In genomic region chr13:95527955-95528354, GRCh38 we compare ENCODE assay signal across 4 cellular contexts. TPM values are rescaled to one million over a fixed set of nuclear protein-coding genes. Genes with fewer than 3 reads are reported as not detected.
"Had no signal": no experiment of that assay in that cellular context is flagged by ENCODE, and none has a peak within 500 bp of the region (broad histone marks: within the 10 kb centered on the region; RNA-seq: fewer than 3 reads in every experiment).

No MANE protein-coding gene starts in this region.

- ATAC-seq: GM12878 had no signal

- DNase-seq: GDM1, GF-D8 had no signal

RNA-seq across cellular contexts. Expression of gene CLDN10, which starts 24.6 kb away (rescaled TPM):
- total RNA-seq: G401, GM12878 had no signal
- polyA plus RNA-seq: GM12878 had no signal
